ENCODE assay signal across 9 cellular contexts in genomic region chr19:48446579-48446978, GRCh38. TPM values are rescaled to one million over a fixed set of nuclear protein-coding genes. Genes with fewer than 3 reads are reported as not detected.
DNase-seq lines count a peak whose midpoint lies in the region; ATAC-seq and TF ChIP-seq lines count a peak whose summit lies in the region.
"Had no signal": no experiment of that assay in that cellular context is flagged by ENCODE, and none has a peak within 500 bp of the region (broad histone marks: within the 10 kb centered on the region; RNA-seq: fewer than 3 reads in every experiment).

No MANE protein-coding gene starts in this region.

- peaks cover 3% of the 10 kb centered on the region for H3K79me1 ChIP-seq in H9 (ENCODE audit: insufficient read depth, low read depth, low read length, poor library complexity, severe bottlenecking)

- no peak overlapping the region for H3T11ph ChIP-seq in H9 (ENCODE audit: low read length)

- no peak overlapping the region for H2BK20ac ChIP-seq in H9 (ENCODE audit: low read depth, low read length, poor library complexity, severe bottlenecking)

- H3K79me2 ChIP-seq in H9 (ENCODE audit: insufficient read depth, low read length): 0 out of 2 replicates have a peak, but pooled peaks cover 2% of the 10 kb centered on the region

- H3K27me3 Mint-ChIP-seq in H9 (ENCODE audit: low read depth) (no peaks in the 10 kb centered on the region), WTC11 (ENCODE audit: low read depth) (peaks cover 16% of the 10 kb centered on the region), glutamatergic neuron (ENCODE audit: unreplicated experiment) (peaks cover 23% of the 10 kb centered on the region)

- no peak overlapping the region for H3K18ac ChIP-seq in H9 (ENCODE audit: insufficient read length, low read depth, low read length)

- no peak overlapping the region for H3K23ac ChIP-seq in H9 (ENCODE audit: insufficient read length, low read depth, low read length)

- H2AK5ac ChIP-seq in H9 (ENCODE audit: insufficient read length, low read length): no peak overlapping the region

- H2BK15ac ChIP-seq in H9 (ENCODE audit: low read depth, low read length): no peak overlapping the region

- H3K27me3 ChIP-seq in H9 (ENCODE audit: insufficient read depth, low read length) (no peaks in the 10 kb centered on the region), skeletal muscle tissue (ENCODE audit: control insufficient read depth in 3 of 3, insufficient read depth in 3 of 3, low read length in 3 of 3) (peaks cover 16 to 24% (median 17%) of the 10 kb centered on the region in 3 donors), aorta (ENCODE audit: control insufficient read depth in 1 of 2, insufficient read depth in 2 of 2, low read length in 1 of 2) (no peaks in the 10 kb centered on the region)

- H4K5ac ChIP-seq in H9 (ENCODE audit: insufficient read length, low read depth, low read length): no peak overlapping the region

- peak overlapping the region; percentile 85 for H3K4me2 ChIP-seq in H9 (ENCODE audit: insufficient read depth, insufficient read length, low read length)

- no peak overlapping the region for H3K56ac ChIP-seq in H9 (ENCODE audit: insufficient read length, low read depth, low read length)

- H3K23me2 ChIP-seq in H9 (ENCODE audit: insufficient read length, low read depth, low read length, poor library complexity, severe bottlenecking): peaks cover 8% of the 10 kb centered on the region

- WGBS in H9 (ENCODE audit: extremely low coverage, insufficient read length, low lambda C conversion rate): no CpG with 5 or more reads among the region's 7 CpGs
- WGBS in aorta, 2 donors: 77 to 78% methylated on average over 5 to 7 of the region's 7 CpGs

- no peak for ATAC-seq in WTC11
- ATAC-seq in HG03565 (IDR thresholded peaks at IDR 0.05; ENCODE audit: unreplicated experiment): no peak
- ATAC-seq in aorta (ENCODE audit: low FRiP score): no peak

- H3K4me3 Mint-ChIP-seq in H9: peak overlapping the region; percentile 89 to 95
- peak overlapping the region; percentile 93 for H3K4me3 Mint-ChIP-seq in WTC11
- H3K4me3 Mint-ChIP-seq in glutamatergic neuron (ENCODE audit: unreplicated experiment): peak overlapping the region; percentile 94

- H3K27ac Mint-ChIP-seq in H9 (peak overlapping the region in 2 of 3 experiments; percentile 90 to 97; a peak in 4 of 7 replicates), WTC11 (peak overlapping the region; percentile 99), glutamatergic neuron (ENCODE audit: unreplicated experiment) (no peak overlapping the region)

- peak overlapping the region; percentile 96 to 99 (median 97) for H3K4me3 ChIP-seq in skeletal muscle tissue (ENCODE audit: low read length in 3 of 3)
- peak overlapping the region in 1 of 2 donors; percentile 75 for H3K4me3 ChIP-seq in aorta (ENCODE audit: low read length in 2 of 2)

- no peak overlapping the region for H4K8ac ChIP-seq in H9 (replicated peaks; ENCODE audit: insufficient read length, low read depth, low read length)

- H2BK120ac ChIP-seq in H9 (ENCODE audit: low read depth, low read length, poor library complexity, severe bottlenecking): no peak overlapping the region

- DNase-seq in H9: no peak
- DNase-seq in WTC11 (ENCODE audit: low spot score): no peak
- no peak for DNase-seq in glutamatergic neuron
- no peak for DNase-seq in aorta
- no peak for DNase-seq in cerebellar nuclear complex (lab: John Stamatoyannopoulos, UW)
- DNase-seq in amniotic stem cell (lab: John Stamatoyannopoulos, UW): no peak
- DNase-seq: T-helper 9 cell had no signal

- H4K91ac ChIP-seq in H9 (ENCODE audit: insufficient read length, low read depth, low read length): no peak overlapping the region

- intact Hi-C loops in aorta (cut with DNase I): loop anchor here in 1 of 2 donors (5.0 to 10.0 kb wide), 2 partner anchors 122 to 141 kb away; partner anchors contain the start of gene EMP3

- H3K9me3 ChIP-seq in H9 (ENCODE audit: control insufficient read depth, low read depth, low read length) (no peaks in the 10 kb centered on the region), skeletal muscle tissue (ENCODE audit: control insufficient read depth in 3 of 3, low read length in 3 of 3) (no peaks in the 10 kb centered on the region), aorta (ENCODE audit: control insufficient read depth, low read length) (no peaks in the 10 kb centered on the region)

- H3K4me1 Mint-ChIP-seq in H9 (peaks cover 13 to 17% of the 10 kb centered on the region in 2 experiments), WTC11 (peaks cover 18% of the 10 kb centered on the region), glutamatergic neuron (ENCODE audit: low read depth, unreplicated experiment) (peaks cover 11% of the 10 kb centered on the region)

- H3K36me3 ChIP-seq in skeletal muscle tissue (ENCODE audit: control insufficient read depth in 3 of 3, insufficient read depth in 3 of 3, low read length in 3 of 3) (peaks cover 33 to 36% (median 35%) of the 10 kb centered on the region in 3 donors), aorta (ENCODE audit: control insufficient read depth in 1 of 2, insufficient read depth in 2 of 2, low read length in 1 of 2) (peaks cover 0 to 8% of the 10 kb centered on the region in 2 donors)

- H3K14ac ChIP-seq in H9 (ENCODE audit: insufficient read depth, low read length): no peak overlapping the region

- POLR2A ChIA-PET in WTC11 (lab: Charles Lee): interaction anchor here (1.0 to 1.5 kb wide), 3 partner anchors 45 to 55 kb away, joined by 4 read pairs; partner anchors contain the start of gene KDELR1

- H4K20me1 ChIP-seq in H9 (ENCODE audit: control insufficient read depth, insufficient read depth, insufficient read length): no peaks in the 10 kb centered on the region

- H3K4ac ChIP-seq in H9 (ENCODE audit: low read depth, low read length): no peak overlapping the region

- H3K9me3 Mint-ChIP-seq in H9 (no peaks in the 10 kb centered on the region; a peak in 1 of 5 replicates), WTC11 (no peaks in the 10 kb centered on the region), glutamatergic neuron (ENCODE audit: unreplicated experiment) (peaks cover 8% of the 10 kb centered on the region)

- H3K4me1 ChIP-seq in H9 (ENCODE audit: insufficient read depth, low read length) (peaks cover 2% of the 10 kb centered on the region; the same call in 1 of the 2 replicates), skeletal muscle tissue (ENCODE audit: control insufficient read depth in 3 of 3, insufficient read depth in 3 of 3, low read length in 3 of 3) (peaks cover 20 to 38% (median 20%) of the 10 kb centered on the region in 3 donors), aorta (ENCODE audit: control insufficient read depth in 1 of 2, insufficient read depth in 2 of 2, low read length in 2 of 2) (no peaks in the 10 kb centered on the region)

- peak overlapping the region; percentile 87 for H3K9ac ChIP-seq in H9 (ENCODE audit: extremely low read depth, insufficient read length, low read length)
- peak overlapping the region; percentile 84 to 93 (median 93) for H3K9ac ChIP-seq in skeletal muscle tissue (ENCODE audit: low read depth in 1 of 3, low read length in 3 of 3)

- H3K27ac ChIP-seq in H9 (ENCODE audit: insufficient read length, low read depth, low read length): no peak overlapping the region
- H3K27ac ChIP-seq in skeletal muscle tissue (ENCODE audit: low read depth, low read length): no peak overlapping the region
- no peak overlapping the region for H3K27ac ChIP-seq in aorta (ENCODE audit: low read depth in 1 of 2, low read length in 2 of 2)

- TF ChIP-seq CTCF in H9 (conservative IDR thresholded peaks at IDR 0.05) (no peak), WTC11 (IDR thresholded peaks at IDR 0.05) (no peak), glutamatergic neuron (IDR thresholded peaks at IDR 0.05; ENCODE audit: partially characterized antibody, unreplicated experiment) (no peak)

- no peak overlapping the region for H2BK5ac ChIP-seq in H9 (ENCODE audit: insufficient read length, low read length)

- CTCF ChIA-PET in WTC11 (lab: Charles Lee): interaction anchor here (0.6 to 4.3 kb wide), 10 partner anchors 12 to 138 kb away, joined by 3 to 41 read pairs (median 6); partner anchors contain the start of genes KDELR1, SYNGR4 and TMEM143

- H2BK12ac ChIP-seq in H9 (ENCODE audit: insufficient read length, low read depth, low read length): no peak overlapping the region

- H2AFZ ChIP-seq in H9 (ENCODE audit: low read length): no peak overlapping the region

- peaks cover 32 to 60% (median 46%) of the 10 kb centered on the region in 3 experiments for H3K36me3 Mint-ChIP-seq in H9 (ENCODE audit: insufficient read depth in 1 of 3, low read depth in 3 of 3)
- H3K36me3 Mint-ChIP-seq in WTC11: peaks cover 43% of the 10 kb centered on the region
- H3K36me3 Mint-ChIP-seq in glutamatergic neuron (ENCODE audit: unreplicated experiment): no peaks in the 10 kb centered on the region

TF ChIP-seq in WTC11, 78 proteins besides CTCF, POLR2A, EP300 and RAD21 (continues in another document):
- TF ChIP-seq CBFB (CRISPR knock-in tag; IDR thresholded peaks at IDR 0.05; ENCODE audit: low read depth): no peak

RNA-seq across cellular contexts. Expression of gene GRWD1, which starts 0.8 kb away (rescaled TPM):
- total RNA-seq in H9 (2021) (92.0 and 94.6 TPM in 2 replicates), WTC11 (2021) (59.8 to 67.2 TPM (median 61.6 TPM) in 3 replicates), glutamatergic neuron (ENCODE audit: unreplicated experiment) (25.0 TPM), skeletal muscle tissue (8.4 TPM), aorta (10 to 100 TPM; 21.4 to 25.8 TPM)
- 1 to 10 TPM; 7.0 to 9.0 TPM for polyA plus RNA-seq in aorta

RNA-seq across cellular contexts. Expression of gene KCNJ14, which starts 8.8 kb away (rescaled TPM):
- total RNA-seq in H9 (2021): 1.1 and 1.2 TPM in 2 replicates
- 1.1 to 1.4 TPM (median 1.1 TPM) in 3 replicates for total RNA-seq in WTC11 (2021)
- total RNA-seq in glutamatergic neuron (ENCODE audit: unreplicated experiment): 1.0 TPM
- total RNA-seq in skeletal muscle tissue: 1.0 TPM
- total RNA-seq in aorta: 1 to 10 TPM; 1.1 TPM
- polyA plus RNA-seq in aorta: under 1 TPM in 1 of 2 donors, not detected in 1; 0.36 TPM

RNA-seq across cellular contexts. Expression of gene CYTH2, which starts 22.6 kb away (rescaled TPM):
- total RNA-seq in H9 (2021) (97.1 and 103 TPM in 2 replicates), WTC11 (2021) (70.4 to 72.6 TPM (median 71.9 TPM) in 3 replicates), glutamatergic neuron (ENCODE audit: unreplicated experiment) (233 TPM), skeletal muscle tissue (33.4 TPM), aorta (10 to 100 TPM; 56.8 to 61.2 TPM)
- polyA plus RNA-seq in aorta: 10 to 100 TPM; 32.7 to 76.6 TPM

RNA-seq across cellular contexts. Expression of gene GRIN2D, which starts 53.1 kb away (rescaled TPM):
- total RNA-seq in H9 (2021) (5.9 and 6.2 TPM in 2 replicates), WTC11 (2021) (23.0 to 27.8 TPM (median 25.3 TPM) in 3 replicates), glutamatergic neuron (ENCODE audit: unreplicated experiment) (21.7 TPM), skeletal muscle tissue (under 0.01 TPM), aorta (1 to 10 TPM in 1 of 2 donors, under 1 TPM in 1; 0.91 to 4.0 TPM)
- polyA plus RNA-seq in aorta: under 1 TPM in 1 of 2 donors, not detected in 1; 0.03 TPM

RNA-seq across cellular contexts. Expression of gene KDELR1, which starts 55.2 kb away (rescaled TPM):
- 195 and 198 TPM in 2 replicates for total RNA-seq in H9 (2021)
- total RNA-seq in WTC11 (2021): 207 to 226 TPM (median 223 TPM) in 3 replicates
- total RNA-seq in glutamatergic neuron (ENCODE audit: unreplicated experiment): 213 TPM
- 47.5 TPM for total RNA-seq in skeletal muscle tissue
- 100 to 1,000 TPM in 1 of 2 donors, 10 to 100 TPM in 1; 94.0 to 128 TPM for total RNA-seq in aorta
- polyA plus RNA-seq in aorta: 100 to 1,000 TPM in 1 of 2 donors, 10 to 100 TPM in 1; 60.7 to 122 TPM
